ENCODE assay signal across 8 cellular contexts in the genomic region with DNA sequence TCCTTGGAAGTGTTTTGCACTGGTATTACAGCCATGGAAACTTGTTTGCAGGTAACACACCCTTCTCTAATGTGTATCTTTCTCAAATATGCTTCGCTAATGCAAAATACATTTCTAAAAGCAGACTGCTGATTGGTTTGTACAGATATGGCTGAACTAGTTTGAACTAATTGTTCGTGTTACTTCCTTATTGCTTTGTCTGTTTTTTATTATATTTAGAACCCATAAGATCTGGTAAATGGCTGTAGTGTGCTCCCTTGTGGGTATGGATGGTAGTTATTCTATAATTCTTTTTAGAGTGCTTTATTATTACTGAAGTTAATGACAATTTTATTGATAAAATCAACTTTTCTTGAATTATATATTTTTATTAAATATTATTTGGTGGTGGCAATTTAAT. TPM values are rescaled to one million over a fixed set of nuclear protein-coding genes. Genes with fewer than 3 reads are reported as not detected.
A peak's percentile ranks its signal among the peaks of the same experiment; 100 is the strongest.
DNase-seq lines count a peak whose midpoint lies in the region; ATAC-seq, FAIRE-seq and TF ChIP-seq lines count a peak whose summit lies in the region.

No MANE protein-coding gene starts in this region.

- FAIRE-seq in D721Med (lab: Jason Lieb, UNC) (peak; percentile 32), frontal cortex (lab: Jason Lieb, UNC) (no peak)

- peaks cover 24% of the 10 kb centered on the region for H3K9me3 ChIP-seq in OCI-LY1 (ENCODE audit: low read length)

- H2AFZ ChIP-seq in OCI-LY1 (ENCODE audit: low read length) = no peak overlapping the region

- H3K4me1 ChIP-seq in OCI-LY1 (ENCODE audit: insufficient read depth, low read length, severe bottlenecking) = peaks cover 14% of the 10 kb centered on the region

- peak overlapping the region; percentile 42 for H3K27ac ChIP-seq in OCI-LY1 (ENCODE audit: low read depth, low read length, poor library complexity, severe bottlenecking)

- no peaks in the 10 kb centered on the region for H4K20me1 ChIP-seq in OCI-LY1 (ENCODE audit: insufficient read depth, low read length)

- peaks cover 68% of the 10 kb centered on the region for H3K79me2 ChIP-seq in OCI-LY1 (ENCODE audit: insufficient read depth, low read length)

- H3K9me3 Mint-ChIP-seq in nephron = peaks cover 37% of the 10 kb centered on the region

- no peaks in the 10 kb centered on the region for H3K27me3 ChIP-seq in OCI-LY1 (ENCODE audit: insufficient read depth, low read length)

- no peak overlapping the region for H3K9ac ChIP-seq in OCI-LY1 (ENCODE audit: low read length)

- no peak for TF ChIP-seq CTCF in D721Med (IDR thresholded peaks at IDR 0.05; ENCODE audit: insufficient read depth, missing control alignments)
- peak; percentile 19; the same call in 1 of the 2 replicates for TF ChIP-seq CTCF in OCI-LY1 (IDR thresholded peaks at IDR 0.05; ENCODE audit: low read length)
- no peak for TF ChIP-seq CTCF in epithelial cell of esophagus (IDR thresholded peaks at IDR 0.05; ENCODE audit: insufficient read depth, low read depth, low read length, missing control alignments)
- peak; percentile 18 to 42 (median 24) for TF ChIP-seq CTCF in nephron (IDR thresholded peaks at IDR 0.05; ENCODE audit: unreplicated experiment in 3 of 3)

- peaks cover 12% of the 10 kb centered on the region for H3K4me1 Mint-ChIP-seq in nephron

- no peaks in the 10 kb centered on the region for H3K27me3 Mint-ChIP-seq in nephron (ENCODE audit: low read depth)

- H3K36me3 ChIP-seq in OCI-LY1 (ENCODE audit: insufficient read depth, low read length) = peaks cover 25% of the 10 kb centered on the region

- H3K9me2 ChIP-seq in OCI-LY1 (ENCODE audit: low read depth, low read length) = no peaks in the 10 kb centered on the region

- no peak for ATAC-seq in HG03432 (IDR thresholded peaks at IDR 0.05; ENCODE audit: unreplicated experiment)

- H3K27ac Mint-ChIP-seq in nephron = peak overlapping the region; percentile 91 to 98 (median 97)

- peak overlapping the region; percentile 21; the same call in 1 of the 2 replicates for H3K4me2 ChIP-seq in OCI-LY1 (ENCODE audit: low read length)

- DNase-seq in D721Med (ENCODE audit: insufficient read length, low spot score) (no peak), epithelial cell of esophagus (ENCODE audit: low read depth) (peak; percentile 33), frontal cortex (ENCODE audit: low spot score in 2 of 2) (no peak), ecto neural progenitor cell (ENCODE audit: low spot score) (no peak)
- DNase-seq in stimulated activated CD8-positive, alpha-beta memory T cell treated with anti-CD3 and anti-CD28 coated beads, Interleukin-4, amount 100 ng/mL, for 48 hours = no peak

- H3F3A ChIP-seq in OCI-LY1 (ENCODE audit: insufficient read depth, low read length) = no peaks in the 10 kb centered on the region

- H3K4me3 Mint-ChIP-seq in nephron = peak overlapping the region; percentile 55 to 59 (median 56)

- peaks cover 52% of the 10 kb centered on the region for H3K36me3 Mint-ChIP-seq in nephron (ENCODE audit: low read depth)

- H3K4me3 ChIP-seq in OCI-LY1 (ENCODE audit: low read depth, low read length, poor library complexity, severe bottlenecking) (no peak overlapping the region), epithelial cell of esophagus (ENCODE audit: low read length) (no peak overlapping the region)

RNA-seq across cellular contexts. Expression of a gene that starts 53.0 kb away (rescaled TPM):
- 60.7 TPM for total RNA-seq in frontal cortex

Comparison
In these comparisons a context has a peak if more than half of its experiments do, and no peak if none do; other contexts are left out.
1. CTCF ChIP-seq: peak in OCI-LY1 (single experiment) and nephron (3 of 3); none in D721Med (single experiment) and epithelial cell of esophagus (single experiment).